13 cellular contexts compared by ENCODE assay signal in the genomic region with DNA sequence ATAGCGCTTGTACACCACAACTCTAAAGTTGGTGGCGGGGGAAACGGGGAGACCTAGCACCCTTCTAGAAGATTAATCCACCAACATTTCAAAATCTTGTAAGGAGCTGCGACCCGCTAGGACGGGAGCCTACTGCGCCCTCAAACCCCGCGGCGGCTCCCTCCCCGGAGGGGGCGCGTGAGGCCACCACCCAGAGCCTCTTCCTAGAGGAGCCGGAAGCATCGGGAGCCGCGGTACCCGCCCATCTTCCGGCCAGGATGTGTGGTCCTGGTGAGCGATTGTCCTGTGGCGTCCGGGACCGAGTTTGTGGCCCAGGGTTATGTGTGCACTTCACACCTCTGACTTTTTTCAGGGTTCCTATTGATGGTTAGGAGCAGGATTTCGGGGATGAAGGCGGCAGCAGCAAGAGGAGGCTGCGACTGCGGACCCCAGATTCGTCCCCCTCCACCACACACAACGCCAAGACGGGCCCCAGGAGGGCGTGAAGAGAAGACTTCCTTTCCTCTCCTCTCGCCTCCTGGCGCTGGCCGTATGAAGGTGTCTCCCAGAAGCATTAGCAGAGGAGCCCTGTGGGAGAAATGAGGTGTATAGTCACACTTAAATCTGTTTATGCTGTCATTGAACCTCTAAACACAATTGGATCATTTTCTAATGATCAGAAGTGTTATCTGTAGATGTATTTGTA. TPM values are rescaled to one million over a fixed set of nuclear protein-coding genes. Genes with fewer than 3 reads are reported as not detected.
DNase-seq lines count a peak whose midpoint lies in the region; ATAC-seq and TF ChIP-seq lines count a peak whose summit lies in the region.
"Had no signal": no experiment of that assay in that cellular context is flagged by ENCODE, and none has a peak within 500 bp of the region (broad histone marks: within the 10 kb centered on the region; RNA-seq: fewer than 3 reads in every experiment).

No MANE protein-coding gene starts in this region.

- CTCF ChIA-PET in activated CD4-positive, alpha-beta memory T cell treated with anti-CD3 and anti-CD28 coated beads for 36 hours (lab: Charles Lee) = no interaction called here
- CTCF ChIA-PET in activated CD4-positive, alpha-beta memory T cell treated with anti-CD3 and anti-CD28 coated beads, Interleukin-2, amount 10 ng/mL, durations not matched to agents 7 days and 5 days (lab: Charles Lee) = no interaction called here

- H3K36me3 ChIP-seq in duodenal mucosa (ENCODE audit: control insufficient read depth in 1 of 2, insufficient read depth in 2 of 2, low read length in 2 of 2) (peaks cover 21 to 30% of the 10 kb centered on the region in 2 donors), right lobe of liver (peaks cover 0 to 11% (median 0%) of the 10 kb centered on the region in 4 donors), tibial artery (peaks cover 11 to 34% (median 17%) of the 10 kb centered on the region in 3 donors)

- H3K9me3 Mint-ChIP-seq in activated CD4-positive, alpha-beta memory T cell treated with anti-CD3 and anti-CD28 coated beads for 36 hours = peaks cover 33% of the 10 kb centered on the region
- H3K9me3 Mint-ChIP-seq in activated CD4-positive, alpha-beta memory T cell treated with anti-CD3 and anti-CD28 coated beads, Interleukin-2, amount 10 ng/mL, durations not matched to agents 7 days and 5 days = peaks cover 33% of the 10 kb centered on the region

- H3K4me3 Mint-ChIP-seq in activated CD4-positive, alpha-beta memory T cell treated with anti-CD3 and anti-CD28 coated beads for 36 hours = peak overlapping the region; percentile 17
- no peak overlapping the region for H3K4me3 Mint-ChIP-seq in activated CD4-positive, alpha-beta memory T cell treated with anti-CD3 and anti-CD28 coated beads, Interleukin-2, amount 10 ng/mL, durations not matched to agents 7 days and 5 days
- H3K4me3 Mint-ChIP-seq: GM23338 had no signal

- TF ChIP-seq CTCF in right lobe of liver (IDR thresholded peaks at IDR 0.05) (no peak), tibial artery (IDR thresholded peaks at IDR 0.05) (no peak)

- no peaks in the 10 kb centered on the region for H3K4me1 Mint-ChIP-seq in activated CD4-positive, alpha-beta memory T cell treated with anti-CD3 and anti-CD28 coated beads for 36 hours (ENCODE audit: low read depth)
- H3K4me1 Mint-ChIP-seq in activated CD4-positive, alpha-beta memory T cell treated with anti-CD3 and anti-CD28 coated beads, Interleukin-2, amount 10 ng/mL, durations not matched to agents 7 days and 5 days = no peaks in the 10 kb centered on the region
- H3K4me1 Mint-ChIP-seq: GM23338 had no signal

- intact Hi-C loops in activated CD4-positive, alpha-beta memory T cell treated with anti-CD3 and anti-CD28 coated beads for 36 hours (cut with micrococcal nuclease) = no loop called here
- intact Hi-C loops in right lobe of liver (cut with DNase I) = no loop called here
- intact Hi-C loops in tibial artery (cut with DNase I; ENCODE audit: low total_unique reads) = no loop called here

- no peaks in the 10 kb centered on the region for H3K27me3 ChIP-seq in duodenal mucosa (ENCODE audit: control insufficient read depth in 1 of 2, insufficient read depth in 2 of 2, low read length in 2 of 2)
- no peaks in the 10 kb centered on the region for H3K27me3 ChIP-seq in right lobe of liver
- H3K27me3 ChIP-seq in tibial artery = peaks cover 0 to 7% of the 10 kb centered on the region in 2 donors

- WGBS in right lobe of liver (ENCODE audit: insufficient coverage, low coverage, low lambda C conversion rate, missing lambda C conversion rate) = 35% methylated on average over 16 of the region's 34 CpGs

- TF ChIP-seq POLR2A in right lobe of liver (IDR thresholded peaks at IDR 0.05) = no peak

- H3K27ac ChIP-seq in duodenal mucosa (ENCODE audit: low read depth, low read length) (no peak overlapping the region), right lobe of liver (no peak overlapping the region), tibial artery (no peak overlapping the region)
- H3K27ac ChIP-seq: 22Rv1, prostate gland had no signal

- H3K4me1 ChIP-seq in duodenal mucosa (ENCODE audit: control insufficient read depth in 1 of 2, insufficient read depth in 2 of 2, low read length in 2 of 2) = no peaks in the 10 kb centered on the region
- H3K4me1 ChIP-seq in right lobe of liver = no peaks in the 10 kb centered on the region
- H3K4me1 ChIP-seq in tibial artery = no peaks in the 10 kb centered on the region
- H3K4me1 ChIP-seq: prostate gland had no signal

- H3K9ac ChIP-seq in duodenal mucosa (ENCODE audit: low read depth in 1 of 2, low read length in 2 of 2) = no peak overlapping the region

- H3K27me3 Mint-ChIP-seq in activated CD4-positive, alpha-beta memory T cell treated with anti-CD3 and anti-CD28 coated beads for 36 hours = peaks cover 15% of the 10 kb centered on the region
- no peaks in the 10 kb centered on the region for H3K27me3 Mint-ChIP-seq in activated CD4-positive, alpha-beta memory T cell treated with anti-CD3 and anti-CD28 coated beads, Interleukin-2, amount 10 ng/mL, durations not matched to agents 7 days and 5 days

- H3K4me3 ChIP-seq in duodenal mucosa (ENCODE audit: low read depth in 1 of 2, low read length in 2 of 2) (peak overlapping the region; percentile 10 to 22), right lobe of liver (peak overlapping the region in 1 of 3 donors; percentile 5), tibial artery (peak overlapping the region; percentile 7 to 31)
- H3K4me3 ChIP-seq: GM23338, prostate gland had no signal

- peaks cover 46% of the 10 kb centered on the region for H3K36me3 Mint-ChIP-seq in activated CD4-positive, alpha-beta memory T cell treated with anti-CD3 and anti-CD28 coated beads for 36 hours
- H3K36me3 Mint-ChIP-seq in activated CD4-positive, alpha-beta memory T cell treated with anti-CD3 and anti-CD28 coated beads, Interleukin-2, amount 10 ng/mL, durations not matched to agents 7 days and 5 days (ENCODE audit: low read depth) = peaks cover 31% of the 10 kb centered on the region

- no peak for DNase-seq in activated CD4-positive, alpha-beta memory T cell treated with anti-CD3 and anti-CD28 coated beads for 36 hours
- DNase-seq in activated CD4-positive, alpha-beta memory T cell treated with anti-CD3 and anti-CD28 coated beads, Interleukin-2, amount 10 ng/mL, durations not matched to agents 7 days and 5 days = no peak
- DNase-seq in right lobe of liver (peak in 1 of 3 donors; percentile 25), tibial artery (no peak)
- DNase-seq in stimulated activated CD4-positive, alpha-beta T cell treated with anti-CD3 and anti-CD28 coated beads, Interleukin-1b, Interleukin-23, amount 100 ng/mL, for 48 hours = no peak
- DNase-seq: NCI-H1694 treated with DMSO at 0.1 percent for 48 hours, T-helper 1 cell had no signal

- POLR2A ChIA-PET in activated CD4-positive, alpha-beta memory T cell treated with anti-CD3 and anti-CD28 coated beads for 36 hours (lab: Charles Lee) = no interaction called here
- POLR2A ChIA-PET in activated CD4-positive, alpha-beta memory T cell treated with anti-CD3 and anti-CD28 coated beads, Interleukin-2, amount 10 ng/mL, durations not matched to agents 7 days and 5 days (lab: Charles Lee) = no interaction called here

- H3K9me3 ChIP-seq in duodenal mucosa (ENCODE audit: control insufficient read depth in 1 of 2, low read length in 2 of 2) = peaks cover 18 to 19% of the 10 kb centered on the region in 2 donors
- H3K9me3 ChIP-seq in right lobe of liver = peaks cover 0 to 4% (median 0%) of the 10 kb centered on the region in 4 donors
- H3K9me3 ChIP-seq in tibial artery = peaks cover 0 to 22% (median 6%) of the 10 kb centered on the region in 3 donors
- H3K9me3 ChIP-seq: prostate gland had no signal

- ATAC-seq in right lobe of liver (peak; percentile 29 to 66 (median 42)), HG03520 (IDR thresholded peaks at IDR 0.05; ENCODE audit: unreplicated experiment) (no peak), GM21717 (IDR thresholded peaks at IDR 0.05; ENCODE audit: unreplicated experiment) (no peak)
- ATAC-seq: GM23338 had no signal

- no peak overlapping the region for H3K27ac Mint-ChIP-seq in activated CD4-positive, alpha-beta memory T cell treated with anti-CD3 and anti-CD28 coated beads for 36 hours
- no peak overlapping the region for H3K27ac Mint-ChIP-seq in activated CD4-positive, alpha-beta memory T cell treated with anti-CD3 and anti-CD28 coated beads, Interleukin-2, amount 10 ng/mL, durations not matched to agents 7 days and 5 days
- H3K27ac Mint-ChIP-seq: GM23338 had no signal

RNA-seq across cellular contexts. Expression of gene ZNF165, which starts 10.7 kb away (rescaled TPM):
- total RNA-seq in activated CD4-positive, alpha-beta memory T cell treated with anti-CD3 and anti-CD28 coated beads for 36 hours = 1 to 10 TPM; 3.7 to 4.0 TPM
- total RNA-seq in activated CD4-positive, alpha-beta memory T cell treated with anti-CD3 and anti-CD28 coated beads, Interleukin-2, amount 10 ng/mL, durations not matched to agents 7 days and 5 days = under 1 TPM; 0.40 to 0.50 TPM
- 1 to 10 TPM in 3 of 6 experiments, under 1 TPM in 3; 0.24 to 3.0 (median 0.95) TPM for total RNA-seq in right lobe of liver

RNA-seq across cellular contexts. Expression of gene ZSCAN16, which starts 33.4 kb away (rescaled TPM):
- 1 to 10 TPM; 2.8 to 3.6 TPM for total RNA-seq in activated CD4-positive, alpha-beta memory T cell treated with anti-CD3 and anti-CD28 coated beads for 36 hours
- 1 to 10 TPM; 5.3 TPM for total RNA-seq in activated CD4-positive, alpha-beta memory T cell treated with anti-CD3 and anti-CD28 coated beads, Interleukin-2, amount 10 ng/mL, durations not matched to agents 7 days and 5 days
- total RNA-seq in right lobe of liver = 1 to 10 TPM; 1.5 to 2.0 (median 1.7) TPM

RNA-seq across cellular contexts. Expression of gene ZKSCAN8, which starts 50.6 kb away (rescaled TPM):
- 10 to 100 TPM; 14.4 to 16.5 TPM for total RNA-seq in activated CD4-positive, alpha-beta memory T cell treated with anti-CD3 and anti-CD28 coated beads for 36 hours
- total RNA-seq in activated CD4-positive, alpha-beta memory T cell treated with anti-CD3 and anti-CD28 coated beads, Interleukin-2, amount 10 ng/mL, durations not matched to agents 7 days and 5 days = 10 to 100 TPM; 20.9 to 21.6 TPM
- total RNA-seq in right lobe of liver = 1 to 10 TPM; 5.4 to 7.2 (median 6.8) TPM

Comparison
In these comparisons a context has a peak if more than half of its experiments do, and no peak if none do; other contexts are left out.
1. ATAC-seq: peak in right lobe of liver (4 of 4); none in HG03520 (single experiment) and GM21717 (single experiment).